ENCODE assay signal across 8 cellular contexts in genomic region chr3:4750306-4751056, GRCh38.
DNase-seq lines count a peak whose midpoint lies in the region; ATAC-seq and TF ChIP-seq lines count a peak whose summit lies in the region.

No MANE protein-coding gene starts in this region.

- no peak for DNase-seq in HL-60 (ENCODE audit: low read depth in 1 of 2, low spot score in 1 of 2)
- no peak for DNase-seq in activated naive CD8-positive, alpha-beta T cell treated with anti-CD3 and anti-CD28 coated beads, Interleukin-2, amount 50 U/mL, for 24 hours
- peak; percentile 66 for DNase-seq in inferior parietal cortex (ENCODE audit: extremely low spot score)
- no peak for DNase-seq in gastrocnemius medialis
- no peak for DNase-seq in germinal center (ENCODE audit: low spot score)

- TF ChIP-seq CTCF in HL-60 (IDR thresholded peaks at IDR 0.05; ENCODE audit: insufficient read depth, low read length) = no peak
- TF ChIP-seq CTCF in gastrocnemius medialis (IDR thresholded peaks at IDR 0.05 in 4 of 5, conservative IDR thresholded peaks at IDR 0.05 in 1 of 5) = no peak

- no peaks in the 10 kb centered on the region for H3K27me3 ChIP-seq in HL-60 (ENCODE audit: insufficient read depth, poor library complexity, severe bottlenecking)
- H3K27me3 ChIP-seq in gastrocnemius medialis = no peaks in the 10 kb centered on the region

- H3K27ac Mint-ChIP-seq in activated naive CD8-positive, alpha-beta T cell treated with anti-CD3 and anti-CD28 coated beads, Interleukin-2, amount 50 U/mL, for 24 hours = peak overlapping the region; percentile 69

- peaks cover 38 to 54% of the 10 kb centered on the region in 2 donors for H3K4me1 ChIP-seq in gastrocnemius medialis

- H3K27ac ChIP-seq in HL-60 (replicated peaks) = peak overlapping the region; percentile 91
- H3K27ac ChIP-seq in gastrocnemius medialis = peak overlapping the region; percentile 70 to 78 (median 75)

- H3K27me3 Mint-ChIP-seq in activated naive CD8-positive, alpha-beta T cell treated with anti-CD3 and anti-CD28 coated beads, Interleukin-2, amount 50 U/mL, for 24 hours = no peaks in the 10 kb centered on the region

- ATAC-seq in activated naive CD8-positive, alpha-beta T cell treated with anti-CD3 and anti-CD28 coated beads, Interleukin-2, amount 50 U/mL, for 24 hours = peak; percentile 26
- peak; percentile 82 to 83 for ATAC-seq in gastrocnemius medialis
- ATAC-seq in HG02571 (IDR thresholded peaks at IDR 0.05; ENCODE audit: unreplicated experiment) = no peak
- ATAC-seq in HG03565 (IDR thresholded peaks at IDR 0.05; ENCODE audit: unreplicated experiment) = no peak
- ATAC-seq in HG03097 (IDR thresholded peaks at IDR 0.05; ENCODE audit: low FRiP score, unreplicated experiment) = no peak

- no peaks in the 10 kb centered on the region for H3K9me3 ChIP-seq in gastrocnemius medialis

- no peak for TF ChIP-seq POLR2A in gastrocnemius medialis (IDR thresholded peaks at IDR 0.05)

- in situ Hi-C loops in gastrocnemius medialis (cut with MboI; ENCODE audit: low sequenced_read_pairs in 4 of 4) = no loop called here

- H3K4me1 Mint-ChIP-seq in activated naive CD8-positive, alpha-beta T cell treated with anti-CD3 and anti-CD28 coated beads, Interleukin-2, amount 50 U/mL, for 24 hours = peaks cover 56% of the 10 kb centered on the region

- H3K4me3 Mint-ChIP-seq in activated naive CD8-positive, alpha-beta T cell treated with anti-CD3 and anti-CD28 coated beads, Interleukin-2, amount 50 U/mL, for 24 hours = peak overlapping the region; percentile 52

- peaks cover 56% of the 10 kb centered on the region for H3K36me3 Mint-ChIP-seq in activated naive CD8-positive, alpha-beta T cell treated with anti-CD3 and anti-CD28 coated beads, Interleukin-2, amount 50 U/mL, for 24 hours (ENCODE audit: low read depth)

- H3K9me3 Mint-ChIP-seq in activated naive CD8-positive, alpha-beta T cell treated with anti-CD3 and anti-CD28 coated beads, Interleukin-2, amount 50 U/mL, for 24 hours = no peaks in the 10 kb centered on the region

- intact Hi-C loops in gastrocnemius medialis (cut with DNase I; ENCODE audit: low total_unique reads) = no loop called here

- H3K4me3 ChIP-seq in HL-60 (replicated peaks; ENCODE audit: insufficient read depth, low read length) = no peak overlapping the region
- peak overlapping the region in 1 of 4 donors; percentile 14 for H3K4me3 ChIP-seq in gastrocnemius medialis

- no peaks in the 10 kb centered on the region for H3K36me3 ChIP-seq in gastrocnemius medialis

Comparison
In these comparisons a context has a peak if more than half of its experiments do, and no peak if none do; other contexts are left out.
1. ATAC-seq: peak in activated naive CD8-positive, alpha-beta T cell treated with anti-CD3 and anti-CD28 coated beads, Interleukin-2, amount 50 U/mL, for 24 hours (single experiment) and gastrocnemius medialis (2 of 2); none in HG02571 (single experiment), HG03565 (single experiment) and HG03097 (single experiment).